ENCODE assay signal across 1 cellular context in genomic region chr1:46130144-46130543, GRCh38.
TF ChIP-seq lines count a peak whose summit lies in the region.

No MANE protein-coding gene starts in this region.

TF ChIP-seq in GM12878, 131 proteins besides CTCF, POLR2A, EP300 and RAD21:
- TF ChIP-seq ZBTB11 (CRISPR knock-in tag; IDR thresholded peaks at IDR 0.05) = no peak
- TF ChIP-seq BMI1 (IDR thresholded peaks at IDR 0.05; ENCODE audit: borderline replicate concordance) = no peak
- TF ChIP-seq, protein P1, sequence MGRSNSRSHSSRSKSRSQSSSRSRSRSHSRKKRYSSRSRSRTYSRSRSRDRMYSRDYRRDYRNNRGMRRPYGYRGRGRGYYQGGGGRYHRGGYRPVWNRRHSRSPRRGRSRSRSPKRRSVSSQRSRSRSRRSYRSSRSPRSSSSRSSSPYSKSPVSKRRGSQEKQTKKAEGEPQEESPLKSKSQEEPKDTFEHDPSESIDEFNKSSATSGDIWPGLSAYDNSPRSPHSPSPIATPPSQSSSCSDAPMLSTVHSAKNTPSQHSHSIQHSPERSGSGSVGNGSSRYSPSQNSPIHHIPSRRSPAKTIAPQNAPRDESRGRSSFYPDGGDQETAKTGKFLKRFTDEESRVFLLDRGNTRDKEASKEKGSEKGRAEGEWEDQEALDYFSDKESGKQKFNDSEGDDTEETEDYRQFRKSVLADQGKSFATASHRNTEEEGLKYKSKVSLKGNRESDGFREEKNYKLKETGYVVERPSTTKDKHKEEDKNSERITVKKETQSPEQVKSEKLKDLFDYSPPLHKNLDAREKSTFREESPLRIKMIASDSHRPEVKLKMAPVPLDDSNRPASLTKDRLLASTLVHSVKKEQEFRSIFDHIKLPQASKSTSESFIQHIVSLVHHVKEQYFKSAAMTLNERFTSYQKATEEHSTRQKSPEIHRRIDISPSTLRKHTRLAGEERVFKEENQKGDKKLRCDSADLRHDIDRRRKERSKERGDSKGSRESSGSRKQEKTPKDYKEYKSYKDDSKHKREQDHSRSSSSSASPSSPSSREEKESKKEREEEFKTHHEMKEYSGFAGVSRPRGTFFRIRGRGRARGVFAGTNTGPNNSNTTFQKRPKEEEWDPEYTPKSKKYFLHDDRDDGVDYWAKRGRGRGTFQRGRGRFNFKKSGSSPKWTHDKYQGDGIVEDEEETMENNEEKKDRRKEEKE (IDR thresholded peaks at IDR 0.05) = no peak
- TF ChIP-seq, protein P2, sequence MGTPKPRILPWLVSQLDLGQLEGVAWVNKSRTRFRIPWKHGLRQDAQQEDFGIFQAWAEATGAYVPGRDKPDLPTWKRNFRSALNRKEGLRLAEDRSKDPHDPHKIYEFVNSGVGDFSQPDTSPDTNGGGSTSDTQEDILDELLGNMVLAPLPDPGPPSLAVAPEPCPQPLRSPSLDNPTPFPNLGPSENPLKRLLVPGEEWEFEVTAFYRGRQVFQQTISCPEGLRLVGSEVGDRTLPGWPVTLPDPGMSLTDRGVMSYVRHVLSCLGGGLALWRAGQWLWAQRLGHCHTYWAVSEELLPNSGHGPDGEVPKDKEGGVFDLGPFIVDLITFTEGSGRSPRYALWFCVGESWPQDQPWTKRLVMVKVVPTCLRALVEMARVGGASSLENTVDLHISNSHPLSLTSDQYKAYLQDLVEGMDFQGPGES (IDR thresholded peaks at IDR 0.05) = no peak
- TF ChIP-seq E2F8 (IDR thresholded peaks at IDR 0.05; ENCODE audit: low read depth, partially characterized antibody) = no peak
- no peak for TF ChIP-seq YBX1 (IDR thresholded peaks at IDR 0.05)
- TF ChIP-seq HDAC6 (IDR thresholded peaks at IDR 0.05; ENCODE audit: unreplicated experiment) = no peak
- TF ChIP-seq NFYA (IDR thresholded peaks at IDR 0.05; ENCODE audit: borderline replicate concordance, low read depth, low read length) = no peak
- no peak for TF ChIP-seq HCFC1 (IDR thresholded peaks at IDR 0.05; ENCODE audit: low read length)
